8 cellular contexts compared by ENCODE assay signal in genomic region chr5:7927466-7928375, GRCh38. TPM values are rescaled to one million over a fixed set of nuclear protein-coding genes. Genes with fewer than 3 reads are reported as not detected.
DNase-seq lines count a peak whose midpoint lies in the region; ATAC-seq and TF ChIP-seq lines count a peak whose summit lies in the region.

No MANE protein-coding gene starts in this region.

- H3K4me3 ChIP-seq in foreskin fibroblast (ENCODE audit: low read depth in 1 of 2, low read length in 2 of 2): no peak overlapping the region

- no peaks in the 10 kb centered on the region for H3K9me3 Mint-ChIP-seq in osteocyte (ENCODE audit: unreplicated experiment)

- peaks cover 3% of the 10 kb centered on the region for H3K4me1 Mint-ChIP-seq in osteocyte (ENCODE audit: unreplicated experiment)

- H3K27ac Mint-ChIP-seq in osteocyte (ENCODE audit: unreplicated experiment): no peak overlapping the region

- peak; percentile 83 for TF ChIP-seq CTCF in foreskin fibroblast (IDR thresholded peaks at IDR 0.05; ENCODE audit: low read depth, low read length)
- TF ChIP-seq CTCF in osteocyte (IDR thresholded peaks at IDR 0.05): peak; percentile 87

- H3K27me3 Mint-ChIP-seq in osteocyte (ENCODE audit: unreplicated experiment): peaks cover 7% of the 10 kb centered on the region

- ATAC-seq in GM19463 (IDR thresholded peaks at IDR 0.05; ENCODE audit: unreplicated experiment): peak; percentile 91
- peak; percentile 89 for ATAC-seq in HG03565 (IDR thresholded peaks at IDR 0.05; ENCODE audit: unreplicated experiment)

- no peak overlapping the region for H3K4me3 Mint-ChIP-seq in osteocyte (ENCODE audit: unreplicated experiment)

- DNase-seq in DMS114 treated with DMSO at 0.1 percent for 48 hours (lab: John Stamatoyannopoulos, UW; ENCODE audit: unreplicated experiment) (peak; percentile 34), NCI-H524 treated with DMSO at 0.1 percent for 48 hours (lab: John Stamatoyannopoulos, UW) (peak; percentile 41), activated T-cell treated with anti-CD3 and anti-CD28 coated beads for 4 hours (peak; percentile 9), foreskin fibroblast (peak; percentile 51 to 82), osteocyte (ENCODE audit: extremely low spot score, unreplicated experiment) (no peak), dedifferentiated amniotic fluid mesenchymal stem cell (ENCODE audit: extremely low spot score) (no peak)

- H3K36me3 Mint-ChIP-seq in osteocyte (ENCODE audit: unreplicated experiment): no peaks in the 10 kb centered on the region

RNA-seq across cellular contexts. Expression of gene MTRR, which starts 58.8 kb away (rescaled TPM):
- 36.3 and 40.9 TPM in 2 replicates for total RNA-seq in osteocyte

RNA-seq across cellular contexts. Expression of gene FASTKD3, which starts 58.9 kb away (rescaled TPM):
- 5.8 and 7.0 TPM in 2 replicates for total RNA-seq in osteocyte

Comparison
In these comparisons a context has a peak if more than half of its experiments do, and no peak if none do; other contexts are left out.
1. DNase-seq: peak in DMS114 treated with DMSO at 0.1 percent for 48 hours (single experiment), NCI-H524 treated with DMSO at 0.1 percent for 48 hours (single experiment), activated T-cell treated with anti-CD3 and anti-CD28 coated beads for 4 hours (single experiment) and foreskin fibroblast (2 of 2); none in osteocyte (single experiment) and dedifferentiated amniotic fluid mesenchymal stem cell (single experiment).